Comparison of ENCODE assay signal across 16 cellular contexts in the genomic region with DNA sequence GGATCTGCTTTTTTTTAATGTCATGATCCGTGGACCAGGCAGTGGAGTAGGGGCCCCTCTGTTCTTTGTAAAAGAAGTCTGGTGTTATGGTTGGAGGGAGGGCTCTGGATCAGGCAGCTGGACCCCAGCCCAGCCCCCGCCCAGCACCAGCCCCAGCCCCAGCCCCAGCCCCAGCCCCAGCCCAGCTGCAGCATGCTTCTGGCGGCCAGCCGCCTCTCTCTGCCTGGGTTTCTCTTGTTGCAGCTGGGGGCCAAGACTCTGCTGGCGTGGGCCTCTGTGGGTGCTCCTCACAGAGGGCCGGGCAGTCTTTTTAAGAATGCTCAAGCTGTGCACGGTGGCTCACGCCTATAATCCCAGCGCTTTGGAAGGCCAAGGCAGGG. TPM values are rescaled to one million over a fixed set of nuclear protein-coding genes. Genes with fewer than 3 reads are reported as not detected.
DNase-seq lines count a peak whose midpoint lies in the region; ATAC-seq lines count a peak whose summit lies in the region.
"Had no signal": no experiment of that assay in that cellular context is flagged by ENCODE, and none has a peak within 500 bp of the region (broad histone marks: within the 10 kb centered on the region; RNA-seq: fewer than 3 reads in every experiment).

No MANE protein-coding gene starts in this region.

- H3K36me3 Mint-ChIP-seq in central memory CD8-positive, alpha-beta T cell (ENCODE audit: insufficient read depth) = peaks cover 11% of the 10 kb centered on the region

- peak; percentile 66 for DNase-seq in SK-N-DZ (ENCODE audit: low spot score)
- no peak for DNase-seq in central memory CD8-positive, alpha-beta T cell (ENCODE audit: low spot score in 2 of 2)
- no peak for DNase-seq in DMS79 treated with DMSO at 0.1 percent for 48 hours (lab: John Stamatoyannopoulos, UW)
- DNase-seq in inferior parietal cortex (ENCODE audit: extremely low spot score) = no peak
- DNase-seq: Caco-2, DMS153, EL, H7, NCI-H1436 treated with DMSO at 0.1 percent for 48 hours, NCI-H2029 treated with DMSO at 0.1 percent for 48 hours, NCI-H774 had no signal

- H3K27me3 ChIP-seq in layer of hippocampus (ENCODE audit: control insufficient read depth, insufficient read depth, low read length) = no peaks in the 10 kb centered on the region
- no peaks in the 10 kb centered on the region for H3K27me3 ChIP-seq in skeletal muscle tissue (ENCODE audit: control insufficient read depth in 3 of 3, insufficient read depth in 3 of 3, low read length in 3 of 3)

- no peaks in the 10 kb centered on the region for H3K9me3 Mint-ChIP-seq in central memory CD8-positive, alpha-beta T cell
- H3K9me3 Mint-ChIP-seq: CD14-positive monocyte had no signal

- ATAC-seq in central memory CD8-positive, alpha-beta T cell (replicated peaks; ENCODE audit: extremely low read depth, poor library complexity, severe bottlenecking) = no peak
- ATAC-seq in GM21367 (IDR thresholded peaks at IDR 0.05; ENCODE audit: unreplicated experiment) = no peak
- ATAC-seq: K562 had no signal

- H3K4me3 ChIP-seq in skeletal muscle tissue (ENCODE audit: low read length in 3 of 3) = no peak overlapping the region
- H3K4me3 ChIP-seq: K562 had no signal

- H3K27ac ChIP-seq in layer of hippocampus (ENCODE audit: low read depth, low read length) (peak overlapping the region; percentile 66), skeletal muscle tissue (ENCODE audit: low read depth, low read length) (peak overlapping the region; percentile 18)

- H3K9ac ChIP-seq in skeletal muscle tissue (ENCODE audit: low read depth in 1 of 3, low read length in 3 of 3) = no peak overlapping the region

- H3K27ac Mint-ChIP-seq in central memory CD8-positive, alpha-beta T cell (ENCODE audit: low read depth) = peak overlapping the region; percentile 79

- peaks cover 54 to 86% (median 63%) of the 10 kb centered on the region in 3 donors for H3K4me1 ChIP-seq in skeletal muscle tissue (ENCODE audit: control insufficient read depth in 3 of 3, insufficient read depth in 3 of 3, low read length in 3 of 3)

- H3K36me3 ChIP-seq in skeletal muscle tissue (ENCODE audit: control insufficient read depth in 3 of 3, insufficient read depth in 3 of 3, low read length in 3 of 3) = peaks cover 2 to 16% (median 5%) of the 10 kb centered on the region in 3 donors

- peaks cover 22% of the 10 kb centered on the region for H3K4me1 Mint-ChIP-seq in central memory CD8-positive, alpha-beta T cell

- H3K9me3 ChIP-seq in skeletal muscle tissue (ENCODE audit: control insufficient read depth in 3 of 3, low read length in 3 of 3) = no peaks in the 10 kb centered on the region
- H3K9me3 ChIP-seq: Caco-2 had no signal

- H3K4me3 Mint-ChIP-seq in central memory CD8-positive, alpha-beta T cell = no peak overlapping the region
- H3K4me3 Mint-ChIP-seq: CD14-positive monocyte had no signal

- no peaks in the 10 kb centered on the region for H3K27me3 Mint-ChIP-seq in central memory CD8-positive, alpha-beta T cell

RNA-seq across cellular contexts. Expression of gene DOT1L, which starts 17.9 kb away (rescaled TPM):
- 14.9 and 22.7 TPM in 2 replicates for polyA plus RNA-seq in SK-N-DZ (2014; cell fraction: cytosol; rRNA removed)
- 73.6 and 154 TPM in 2 replicates for polyA plus RNA-seq in SK-N-DZ (2014; cell fraction: nucleus; rRNA removed)
- 5.7 TPM for total RNA-seq in skeletal muscle tissue

RNA-seq across cellular contexts. Expression of gene AP3D1, which starts 30.2 kb away (rescaled TPM):
- 50.3 and 54.1 TPM in 2 replicates for polyA plus RNA-seq in SK-N-DZ (2014; cell fraction: cytosol; rRNA removed)
- 93.0 and 103 TPM in 2 replicates for polyA plus RNA-seq in SK-N-DZ (2014; cell fraction: nucleus; rRNA removed)
- 33.4 TPM for total RNA-seq in skeletal muscle tissue

RNA-seq across cellular contexts. Expression of gene PLEKHJ1, which starts 54.5 kb away (rescaled TPM):
- 149 TPM in 2 replicates for polyA plus RNA-seq in SK-N-DZ (2014; cell fraction: cytosol; rRNA removed)
- 161 and 205 TPM in 2 replicates for polyA plus RNA-seq in SK-N-DZ (2014; cell fraction: nucleus; rRNA removed)
- total RNA-seq in skeletal muscle tissue = 63.2 TPM

RNA-seq across cellular contexts. Expression of gene SF3A2, which starts 55.0 kb away (rescaled TPM):
- polyA plus RNA-seq in SK-N-DZ (2014; cell fraction: cytosol; rRNA removed) = 29.1 and 36.1 TPM in 2 replicates
- polyA plus RNA-seq in SK-N-DZ (2014; cell fraction: nucleus; rRNA removed) = 112 and 117 TPM in 2 replicates
- total RNA-seq in skeletal muscle tissue = 37.6 TPM
